1 cellular context compared by ENCODE assay signal in genomic region chr6:33748851-33749250, GRCh38.
TF ChIP-seq lines count a peak whose summit lies in the region.

No MANE protein-coding gene starts in this region.

TF ChIP-seq in HepG2, 621 proteins besides CTCF, POLR2A, EP300 and RAD21:
- TF ChIP-seq NCOA5 (CRISPR knock-in tag; IDR thresholded peaks at IDR 0.05) (no peak), ZSCAN25 (CRISPR knock-in tag; IDR thresholded peaks at IDR 0.05) (peak; percentile 71; the same call in 1 of the 2 replicates)
TF ChIP-seq in HepG2: peak in this region for 1.
